In the genomic region with DNA sequence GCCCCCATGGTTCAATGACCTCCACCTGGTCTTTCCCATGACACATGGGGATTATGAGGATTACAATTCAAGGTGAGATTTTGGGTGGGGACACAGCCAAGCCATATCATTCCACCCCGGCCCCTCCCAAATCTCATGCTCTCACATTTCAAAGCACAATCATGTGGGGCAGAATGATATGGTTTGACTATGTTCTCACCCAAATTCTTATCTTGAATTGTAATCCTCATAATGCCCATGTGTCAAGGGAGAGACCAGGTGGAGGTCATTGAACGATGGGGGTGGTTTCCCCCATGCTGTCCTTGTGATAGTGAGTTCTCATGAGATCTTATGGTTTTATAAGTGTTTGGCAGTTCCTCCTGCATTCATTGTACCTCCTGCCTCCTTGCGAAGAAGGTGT, we compare ENCODE assay signal across 19 cellular contexts. TPM values are rescaled to one million over a fixed set of nuclear protein-coding genes. Genes with fewer than 3 reads are reported as not detected.
DNase-seq lines count a peak whose midpoint lies in the region; ATAC-seq and TF ChIP-seq lines count a peak whose summit lies in the region.
"Had no signal": no experiment of that assay in that cellular context is flagged by ENCODE, and none has a peak within 500 bp of the region (broad histone marks: within the 10 kb centered on the region; RNA-seq: fewer than 3 reads in every experiment).

No MANE protein-coding gene starts in this region.

- H3K9me3 ChIP-seq in CD4-positive, CD25-positive, alpha-beta regulatory T cell (ENCODE audit: control insufficient read depth in 2 of 2, low read length in 2 of 2), result no peaks in the 10 kb centered on the region
- no peaks in the 10 kb centered on the region for H3K9me3 ChIP-seq in HCT116 (ENCODE audit: control insufficient read depth in 1 of 2, insufficient read depth in 1 of 2, low read depth in 1 of 2, low read length in 2 of 2)
- no peaks in the 10 kb centered on the region for H3K9me3 ChIP-seq in endodermal cell (ENCODE audit: control insufficient read depth, low read length)
- H3K9me3 ChIP-seq: BE2C had no signal

- H3K4me3 ChIP-seq in CD4-positive, CD25-positive, alpha-beta regulatory T cell (ENCODE audit: low read depth, low read length), result no peak overlapping the region
- H3K4me3 ChIP-seq in HCT116 (replicated peaks in 1 of 2; ENCODE audit: low read depth in 1 of 2, low read length in 2 of 2), result no peak overlapping the region
- H3K4me3 ChIP-seq in endodermal cell (ENCODE audit: low read length), result no peak overlapping the region
- H3K4me3 ChIP-seq: GM23338 had no signal

- no peak for TF ChIP-seq CTCF in HCT116 (IDR thresholded peaks at IDR 0.05 in 2 of 3, conservative IDR thresholded peaks at IDR 0.05 in 1 of 3; ENCODE audit: borderline replicate concordance in 1 of 3, insufficient read depth in 1 of 3, low read depth in 2 of 3, low read length in 2 of 3)
- TF ChIP-seq CTCF in endodermal cell (conservative IDR thresholded peaks at IDR 0.05), result no peak
- TF ChIP-seq CTCF in nephron progenitor cell (IDR thresholded peaks at IDR 0.05), result no peak

- peaks cover 0 to 2% (median 0%) of the 10 kb centered on the region in 7 donors for H3K9me3 Mint-ChIP-seq in CD4-positive, CD25-positive, alpha-beta regulatory T cell
- H3K9me3 Mint-ChIP-seq in endodermal cell (no peaks in the 10 kb centered on the region), nephron progenitor cell (no peaks in the 10 kb centered on the region)
- H3K9me3 Mint-ChIP-seq: CD4-positive, alpha-beta T cell; GM23338; IgD-negative memory B cell had no signal

- no peaks in the 10 kb centered on the region for H3K27me3 ChIP-seq in CD4-positive, CD25-positive, alpha-beta regulatory T cell (ENCODE audit: control insufficient read depth, insufficient read depth, low read length)
- H3K27me3 ChIP-seq in HCT116 (ENCODE audit: insufficient read depth, low read length) (no peaks in the 10 kb centered on the region), endodermal cell (ENCODE audit: control insufficient read depth, insufficient read depth, low read length, poor library complexity, severe bottlenecking) (peaks cover 30% of the 10 kb centered on the region)
- H3K27me3 ChIP-seq: BE2C had no signal

- H3K27ac Mint-ChIP-seq in CD4-positive, CD25-positive, alpha-beta regulatory T cell, result peak overlapping the region in 2 of 3 donors; percentile 39 to 72
- H3K27ac Mint-ChIP-seq in endodermal cell (no peak overlapping the region), nephron progenitor cell (peak overlapping the region; percentile 79)
- H3K27ac Mint-ChIP-seq: CD4-positive, alpha-beta T cell; GM23338; IgD-negative memory B cell had no signal

- no peak overlapping the region for H3K27ac ChIP-seq in CD4-positive, CD25-positive, alpha-beta regulatory T cell (ENCODE audit: insufficient read depth, low read length, poor library complexity, severe bottlenecking)
- no peak overlapping the region for H3K27ac ChIP-seq in HCT116 (ENCODE audit: low read depth, low read length)
- H3K27ac ChIP-seq in endodermal cell (ENCODE audit: low read depth, low read length), result no peak overlapping the region

- RAD21 ChIA-PET in HCT116 (lab: Charles Lee; ENCODE audit: low non-redundant PET in 1 of 2, low total read pairs in 2 of 2, uncharacterized antibody in 2 of 2, unreplicated experiment in 2 of 2), result no interaction called here

- H3K4me1 Mint-ChIP-seq in CD4-positive, CD25-positive, alpha-beta regulatory T cell, result peaks cover 4 to 19% (median 7%) of the 10 kb centered on the region in 4 donors
- peaks cover 23% of the 10 kb centered on the region for H3K4me1 Mint-ChIP-seq in endodermal cell
- peaks cover 47% of the 10 kb centered on the region for H3K4me1 Mint-ChIP-seq in nephron progenitor cell
- H3K4me1 Mint-ChIP-seq: GM23338 had no signal

- no peak overlapping the region for H3K4me2 ChIP-seq in HCT116 (ENCODE audit: low read length)
- H3K4me2 ChIP-seq: GM23338 had no signal

- CTCF ChIA-PET in HCT116 (lab: Charles Lee), result no interaction called here

- intact Hi-C loops in HCT116 (cut with micrococcal nuclease), result no loop called here

- H3K9me2 ChIP-seq in HCT116 (ENCODE audit: insufficient read depth), result no peaks in the 10 kb centered on the region

- H3K9ac ChIP-seq in HCT116 (ENCODE audit: low read length) (no peak overlapping the region), endodermal cell (ENCODE audit: extremely low read depth, low read length, poor library complexity, severe bottlenecking) (no peak overlapping the region)

- no peaks in the 10 kb centered on the region for H3K79me2 ChIP-seq in HCT116 (ENCODE audit: insufficient read depth, low read length)

- no peaks in the 10 kb centered on the region for H3K36me3 Mint-ChIP-seq in CD4-positive, CD25-positive, alpha-beta regulatory T cell
- H3K36me3 Mint-ChIP-seq in endodermal cell (ENCODE audit: low read depth), result peaks cover 1% of the 10 kb centered on the region
- peaks cover 9% of the 10 kb centered on the region for H3K36me3 Mint-ChIP-seq in nephron progenitor cell (ENCODE audit: low read depth)

- H2AFZ ChIP-seq in HCT116 (ENCODE audit: low read depth, low read length, poor library complexity, severe bottlenecking), result no peak overlapping the region
- H2AFZ ChIP-seq: GM23338 had no signal

- 31 to 40% methylated on average over 2 to 3 of the region's 3 CpGs for WGBS in endodermal cell (ENCODE audit: insufficient coverage in 1 of 2, insufficient read length in 1 of 2), 2 experiments

- no peak for ATAC-seq in CD4-positive, CD25-positive, alpha-beta regulatory T cell (ENCODE audit: low read depth in 2 of 2)
- no peak for ATAC-seq in HCT116
- ATAC-seq: GM23338, HepG2 had no signal

- H4K20me1 ChIP-seq in HCT116 (ENCODE audit: insufficient read depth), result no peaks in the 10 kb centered on the region

- DNase-seq in CD4-positive, CD25-positive, alpha-beta regulatory T cell, result no peak
- DNase-seq in HCT116 (ENCODE audit: low read depth, low spot score) (no peak), endodermal cell (peak; percentile 80), nephron progenitor cell (no peak), NCI-H82 (lab: John Stamatoyannopoulos, UW) (no peak), COLO829 (ENCODE audit: low spot score) (no peak), pons (ENCODE audit: low spot score) (no peak)
- DNase-seq: ACHN; BE2C; C1 segment of cervical spinal cord; CD4-positive, alpha-beta T cell; DMS153; DMS79; GDM1; HCEC 1CT had no signal

- H3K4me3 Mint-ChIP-seq in CD4-positive, CD25-positive, alpha-beta regulatory T cell, result no peak overlapping the region
- H3K4me3 Mint-ChIP-seq in endodermal cell, result no peak overlapping the region
- no peak overlapping the region for H3K4me3 Mint-ChIP-seq in nephron progenitor cell
- H3K4me3 Mint-ChIP-seq: CD4-positive, alpha-beta T cell; GM23338; IgD-negative memory B cell had no signal

- H3K4me1 ChIP-seq in CD4-positive, CD25-positive, alpha-beta regulatory T cell (ENCODE audit: control insufficient read depth, insufficient read depth, low read length, poor library complexity, severe bottlenecking), result no peaks in the 10 kb centered on the region
- no peaks in the 10 kb centered on the region; a peak in 1 of 4 replicates for H3K4me1 ChIP-seq in HCT116 (ENCODE audit: control insufficient read depth in 1 of 2, insufficient read depth in 2 of 2, low read length in 2 of 2)
- peaks cover 6% of the 10 kb centered on the region for H3K4me1 ChIP-seq in endodermal cell (ENCODE audit: control insufficient read depth, insufficient read depth, low read length)
- H3K4me1 ChIP-seq: BE2C had no signal

- TF ChIP-seq RAD21 in HCT116 (IDR thresholded peaks at IDR 0.05; ENCODE audit: low read depth), result no peak

- no peak for TF ChIP-seq POLR2A in HCT116 (IDR thresholded peaks at IDR 0.05; ENCODE audit: borderline replicate concordance, extremely low read depth, insufficient read depth, insufficient read length)

- BruUV-seq in HCT116 (replicated peaks; lab: Mats Ljungman, UMichigan), result no TSS peak

- H3K27me3 Mint-ChIP-seq in CD4-positive, CD25-positive, alpha-beta regulatory T cell, result no peaks in the 10 kb centered on the region
- peaks cover 47% of the 10 kb centered on the region for H3K27me3 Mint-ChIP-seq in endodermal cell (ENCODE audit: insufficient read depth)
- H3K27me3 Mint-ChIP-seq in nephron progenitor cell (ENCODE audit: low read depth, poor library complexity), result no peaks in the 10 kb centered on the region
- H3K27me3 Mint-ChIP-seq: CD4-positive, alpha-beta T cell had no signal

- H3K36me3 ChIP-seq in CD4-positive, CD25-positive, alpha-beta regulatory T cell (ENCODE audit: control insufficient read depth, insufficient read depth, low read length), result no peaks in the 10 kb centered on the region
- H3K36me3 ChIP-seq in HCT116 (ENCODE audit: control insufficient read depth in 1 of 2, insufficient read depth in 2 of 2, low read length in 2 of 2), result no peaks in the 10 kb centered on the region
- no peaks in the 10 kb centered on the region for H3K36me3 ChIP-seq in endodermal cell (ENCODE audit: control insufficient read depth, insufficient read depth, low read length)
- H3K36me3 ChIP-seq: BE2C had no signal

- POLR2A ChIA-PET in HCT116 (lab: Charles Lee), result no interaction called here

TF ChIP-seq in HCT116, 20 proteins besides CTCF, POLR2A, EP300 and RAD21 (continues in another document):
- TF ChIP-seq ELF1 (IDR thresholded peaks at IDR 0.05; ENCODE audit: borderline replicate concordance, low read depth) (no peak), SP1 (IDR thresholded peaks at IDR 0.05; ENCODE audit: low read depth) (no peak), TCF7L2 (IDR thresholded peaks at IDR 0.05; ENCODE audit: borderline replicate concordance, extremely low read depth, insufficient read depth, insufficient read length) (peak; percentile 9), JUND (IDR thresholded peaks at IDR 0.05) (no peak)

RNA-seq across cellular contexts. Expression of a gene that starts 2.4 kb away (rescaled TPM):
- 0.99 TPM for total RNA-seq in CD4-positive, CD25-positive, alpha-beta regulatory T cell
- polyA plus RNA-seq in CD4-positive, CD25-positive, alpha-beta regulatory T cell, result under 1 TPM in 1 of 4 donors, not detected in 3; 0.29 TPM
- 0.57 TPM for total RNA-seq in HCT116 (2021; ENCODE audit: unreplicated experiment)
- polyA plus RNA-seq in HCT116 (2012), result 0.26 and 0.51 TPM in 2 replicates
- total RNA-seq in endodermal cell, result not detected
- not detected for polyA plus RNA-seq in endodermal cell (2013, experiment 1 of 2)
- 0.29 TPM for polyA plus RNA-seq in endodermal cell (2013, experiment 2 of 2)
- total RNA-seq: Daoy, GM23338, HepG2 had no signal
- polyA plus RNA-seq: GM23338, IgD-negative memory B cell had no signal

RNA-seq across cellular contexts. Expression of a gene that starts 47.6 kb away (rescaled TPM):
- 32.8 TPM for total RNA-seq in CD4-positive, CD25-positive, alpha-beta regulatory T cell
- polyA plus RNA-seq in CD4-positive, CD25-positive, alpha-beta regulatory T cell, result 10 to 100 TPM; 42.5 to 51.7 (median 43.7) TPM
- 72.6 TPM for total RNA-seq in HCT116 (2021; ENCODE audit: unreplicated experiment)
- 99.2 and 104 TPM in 2 replicates for polyA plus RNA-seq in HCT116 (2012)
- 10 to 100 TPM; 61.2 to 69.4 TPM for total RNA-seq in endodermal cell
- polyA plus RNA-seq in endodermal cell (2013, experiment 1 of 2), result 61.4 TPM
- 54.6 TPM for polyA plus RNA-seq in endodermal cell (2013, experiment 2 of 2)

RNA-seq across cellular contexts. Expression of a gene that starts 47.7 kb away (rescaled TPM):
- 55.8 TPM for total RNA-seq in CD4-positive, CD25-positive, alpha-beta regulatory T cell
- polyA plus RNA-seq in CD4-positive, CD25-positive, alpha-beta regulatory T cell, result 10 to 100 TPM; 36.8 to 45.3 (median 39.7) TPM
- 61.1 TPM for total RNA-seq in HCT116 (2021; ENCODE audit: unreplicated experiment)
- 63.4 and 73.1 TPM in 2 replicates for polyA plus RNA-seq in HCT116 (2012)
- total RNA-seq in endodermal cell, result 10 to 100 TPM; 63.7 to 69.7 TPM
- polyA plus RNA-seq in endodermal cell (2013, experiment 1 of 2), result 51.6 TPM
- 45.0 TPM for polyA plus RNA-seq in endodermal cell (2013, experiment 2 of 2)
